ENCODE assay signal across 13 cellular contexts in the genomic region with DNA sequence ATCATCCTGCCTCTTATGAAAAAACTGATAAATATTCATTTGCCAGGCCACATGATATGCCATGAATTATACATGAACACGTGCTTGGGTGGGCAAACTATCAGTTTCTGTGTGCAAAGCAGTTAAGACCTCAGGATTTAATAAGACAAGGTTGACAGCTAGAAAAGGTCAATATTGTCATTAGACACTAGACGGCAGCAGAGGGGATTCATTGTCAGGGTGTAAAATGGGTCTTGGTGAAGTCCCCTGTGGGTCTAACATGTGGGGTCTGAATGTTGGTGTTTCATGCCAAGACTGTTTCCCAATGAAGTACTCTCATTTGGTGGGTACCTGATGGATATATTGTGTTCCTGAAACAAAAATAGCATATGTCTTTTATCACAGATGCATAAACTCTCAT.
A peak's percentile ranks its signal among the peaks of the same experiment; 100 is the strongest.
DNase-seq lines count a peak whose midpoint lies in the region; ATAC-seq and TF ChIP-seq lines count a peak whose summit lies in the region.
"Had no signal": no experiment of that assay in that cellular context is flagged by ENCODE, and none has a peak within 500 bp of the region (broad histone marks: within the 10 kb centered on the region; RNA-seq: fewer than 3 reads in every experiment).

No MANE protein-coding gene starts in this region.

- H3K4me3 Mint-ChIP-seq in neural progenitor cell: no peak overlapping the region
- no peak overlapping the region for H3K4me3 Mint-ChIP-seq in stimulated activated naive CD8-positive, alpha-beta T cell treated with anti-CD3 and anti-CD28 coated beads, Interleukin-15, amount 100 ng/mL, for 72 hours
- H3K4me3 Mint-ChIP-seq: naive B cell; T-helper 1 cell treated with Interleukin-12 subunit alpha and Interleukin-12 subunit beta and Interleukin-4 antibody, amounts not matched to agents 30 μg/mL and 1 μg/mL, for 36 hours had no signal

- H3K4me1 ChIP-seq in neural progenitor cell: no peaks in the 10 kb centered on the region

- no peaks in the 10 kb centered on the region for H3K79me2 ChIP-seq in neural progenitor cell (ENCODE audit: low read depth)

- no peaks in the 10 kb centered on the region for H4K20me1 ChIP-seq in neural progenitor cell (ENCODE audit: low read depth)

- H3K36me3 Mint-ChIP-seq in neural progenitor cell: no peaks in the 10 kb centered on the region
- H3K36me3 Mint-ChIP-seq: naive B cell had no signal

- H3K27me3 Mint-ChIP-seq in neural progenitor cell (ENCODE audit: insufficient read depth, low read depth): peaks cover 11% of the 10 kb centered on the region
- peaks cover 38% of the 10 kb centered on the region for H3K27me3 Mint-ChIP-seq in stimulated activated naive CD8-positive, alpha-beta T cell treated with anti-CD3 and anti-CD28 coated beads, Interleukin-15, amount 100 ng/mL, for 72 hours

- DNase-seq in DMS153 (lab: John Stamatoyannopoulos, UW): peak; percentile 6
- DNase-seq in DMS153 treated with DMSO at 0.1 percent for 48 hours (lab: John Stamatoyannopoulos, UW; ENCODE audit: unreplicated experiment): no peak
- peak; percentile 70 for DNase-seq in NCI-H146 (lab: John Stamatoyannopoulos, UW)
- no peak for DNase-seq in WERI-Rb-1
- peak; percentile 13 for DNase-seq in neural progenitor cell (ENCODE audit: low spot score)
- DNase-seq in stimulated activated naive CD8-positive, alpha-beta T cell treated with anti-CD3 and anti-CD28 coated beads, Interleukin-15, amount 100 ng/mL, for 72 hours: no peak
- DNase-seq: 8988T; activated CD8-positive, alpha-beta memory T cell treated with anti-CD3 and anti-CD28 coated beads, Interleukin-2, amount 50 U/mL, for 4 hours; naive B cell; trophoblast cell had no signal

- no peak for ATAC-seq in stimulated activated naive CD8-positive, alpha-beta T cell treated with anti-CD3 and anti-CD28 coated beads, Interleukin-15, amount 100 ng/mL, for 72 hours
- ATAC-seq in HG03025 (IDR thresholded peaks at IDR 0.05; ENCODE audit: low FRiP score, unreplicated experiment): no peak
- ATAC-seq in GM19035 (IDR thresholded peaks at IDR 0.05; ENCODE audit: unreplicated experiment): no peak

- TF ChIP-seq CTCF in WERI-Rb-1 (IDR thresholded peaks at IDR 0.05; ENCODE audit: low read depth, low read length): peak; percentile 70
- TF ChIP-seq CTCF in neural progenitor cell (IDR thresholded peaks at IDR 0.05): peak; percentile 47

- H3K9me3 Mint-ChIP-seq in neural progenitor cell: no peaks in the 10 kb centered on the region
- no peaks in the 10 kb centered on the region for H3K9me3 Mint-ChIP-seq in stimulated activated naive CD8-positive, alpha-beta T cell treated with anti-CD3 and anti-CD28 coated beads, Interleukin-15, amount 100 ng/mL, for 72 hours
- H3K9me3 Mint-ChIP-seq: T-helper 1 cell treated with Interleukin-12 subunit alpha and Interleukin-12 subunit beta and Interleukin-4 antibody, amounts not matched to agents 30 μg/mL and 1 μg/mL, for 36 hours had no signal

- H3K4me2 ChIP-seq in neural progenitor cell: no peak overlapping the region

- no peaks in the 10 kb centered on the region for H3F3A ChIP-seq in neural progenitor cell (ENCODE audit: low read depth)

- no peak overlapping the region for H3K27ac ChIP-seq in WERI-Rb-1
- no peak overlapping the region for H3K27ac ChIP-seq in neural progenitor cell

- H3K9ac ChIP-seq in neural progenitor cell: no peak overlapping the region

- no peaks in the 10 kb centered on the region for H3K9me3 ChIP-seq in WERI-Rb-1 (ENCODE audit: severe bottlenecking)
- H3K9me3 ChIP-seq in neural progenitor cell (ENCODE audit: low read depth): no peaks in the 10 kb centered on the region

- H3K27me3 ChIP-seq in WERI-Rb-1 (ENCODE audit: insufficient read depth, low read depth, severe bottlenecking): no peaks in the 10 kb centered on the region
- peaks cover 1% of the 10 kb centered on the region for H3K27me3 ChIP-seq in neural progenitor cell

- no peak overlapping the region for H3K27ac Mint-ChIP-seq in neural progenitor cell
- H3K27ac Mint-ChIP-seq in stimulated activated naive CD8-positive, alpha-beta T cell treated with anti-CD3 and anti-CD28 coated beads, Interleukin-15, amount 100 ng/mL, for 72 hours: no peak overlapping the region
- H3K27ac Mint-ChIP-seq: naive B cell; T-helper 1 cell treated with Interleukin-12 subunit alpha and Interleukin-12 subunit beta and Interleukin-4 antibody, amounts not matched to agents 30 μg/mL and 1 μg/mL, for 36 hours had no signal

- H3K36me3 ChIP-seq in WERI-Rb-1 (no peaks in the 10 kb centered on the region), neural progenitor cell (no peaks in the 10 kb centered on the region)

- no peak overlapping the region for H2AFZ ChIP-seq in neural progenitor cell (replicated peaks)

- H3K4me1 Mint-ChIP-seq in neural progenitor cell: peaks cover 10% of the 10 kb centered on the region
- peaks cover 7% of the 10 kb centered on the region for H3K4me1 Mint-ChIP-seq in stimulated activated naive CD8-positive, alpha-beta T cell treated with anti-CD3 and anti-CD28 coated beads, Interleukin-15, amount 100 ng/mL, for 72 hours
- H3K4me1 Mint-ChIP-seq: naive B cell had no signal

- no peak overlapping the region for H3K4me3 ChIP-seq in WERI-Rb-1 (ENCODE audit: low read depth, low read length)
- H3K4me3 ChIP-seq in neural progenitor cell: no peak overlapping the region

Comparison
In these comparisons a context has a peak if more than half of its experiments do, and no peak if none do; other contexts are left out.
1. DNase-seq: peak in DMS153 (single experiment), NCI-H146 (single experiment) and neural progenitor cell (single experiment); none in DMS153 treated with DMSO at 0.1 percent for 48 hours (single experiment), WERI-Rb-1 (single experiment) and stimulated activated naive CD8-positive, alpha-beta T cell treated with anti-CD3 and anti-CD28 coated beads, Interleukin-15, amount 100 ng/mL, for 72 hours (0 of 2).